ENCODE assay signal across 1 cellular context in genomic region chr9:114908104-114908621, GRCh38.
TF ChIP-seq lines count a peak whose summit lies in the region.

No MANE protein-coding gene starts in this region.

TF ChIP-seq in HepG2, 621 proteins besides CTCF, POLR2A, EP300 and RAD21 (continued from another document and continues in another):
- TF ChIP-seq, protein P1, sequence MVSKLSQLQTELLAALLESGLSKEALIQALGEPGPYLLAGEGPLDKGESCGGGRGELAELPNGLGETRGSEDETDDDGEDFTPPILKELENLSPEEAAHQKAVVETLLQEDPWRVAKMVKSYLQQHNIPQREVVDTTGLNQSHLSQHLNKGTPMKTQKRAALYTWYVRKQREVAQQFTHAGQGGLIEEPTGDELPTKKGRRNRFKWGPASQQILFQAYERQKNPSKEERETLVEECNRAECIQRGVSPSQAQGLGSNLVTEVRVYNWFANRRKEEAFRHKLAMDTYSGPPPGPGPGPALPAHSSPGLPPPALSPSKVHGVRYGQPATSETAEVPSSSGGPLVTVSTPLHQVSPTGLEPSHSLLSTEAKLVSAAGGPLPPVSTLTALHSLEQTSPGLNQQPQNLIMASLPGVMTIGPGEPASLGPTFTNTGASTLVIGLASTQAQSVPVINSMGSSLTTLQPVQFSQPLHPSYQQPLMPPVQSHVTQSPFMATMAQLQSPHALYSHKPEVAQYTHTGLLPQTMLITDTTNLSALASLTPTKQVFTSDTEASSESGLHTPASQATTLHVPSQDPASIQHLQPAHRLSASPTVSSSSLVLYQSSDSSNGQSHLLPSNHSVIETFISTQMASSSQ (IDR thresholded peaks at IDR 0.05; ENCODE audit: low read depth), result no peak
- TF ChIP-seq, protein P1 (CRISPR knock-in tag; IDR thresholded peaks at IDR 0.05; ENCODE audit: borderline replicate concordance), result peak; percentile 25; the same call in 1 of the 2 replicates
- TF ChIP-seq KDM1A (CRISPR knock-in tag; IDR thresholded peaks at IDR 0.05) (peak; percentile 55; the same call in 1 of the 2 replicates), MATR3 (CRISPR knock-in tag; IDR thresholded peaks at IDR 0.05) (no peak), REL (CRISPR knock-in tag; conservative IDR thresholded peaks at IDR 0.05) (no peak), NONO (IDR thresholded peaks at IDR 0.05) (no peak), NONO (CRISPR knock-in tag; conservative IDR thresholded peaks at IDR 0.05) (no peak), MAFG (CRISPR knock-in tag; IDR thresholded peaks at IDR 0.05) (no peak), NFKBIZ (CRISPR knock-in tag; IDR thresholded peaks at IDR 0.05) (0 out of 2 replicates have a peak, but pooled peaks have one; percentile 35), ESRRA (CRISPR knock-in tag; IDR thresholded peaks at IDR 0.05; ENCODE audit: low read depth) (no peak), ZNF367 (CRISPR knock-in tag; IDR thresholded peaks at IDR 0.05; ENCODE audit: borderline replicate concordance) (no peak), NAIF1 (CRISPR knock-in tag; IDR thresholded peaks at IDR 0.05; ENCODE audit: borderline replicate concordance) (no peak), MIXL1 (CRISPR knock-in tag; IDR thresholded peaks at IDR 0.05) (peak; percentile 24; the same call in 1 of the 2 replicates), TFDP1 (CRISPR knock-in tag; IDR thresholded peaks at IDR 0.05; ENCODE audit: borderline replicate concordance) (no peak), ZNF17 (CRISPR knock-in tag; IDR thresholded peaks at IDR 0.05) (no peak), GTF3A (CRISPR knock-in tag; conservative IDR thresholded peaks at IDR 0.05) (no peak), ZNF713 (CRISPR knock-in tag; IDR thresholded peaks at IDR 0.05) (no peak), ZNF234 (CRISPR knock-in tag; conservative IDR thresholded peaks at IDR 0.05) (no peak), NKX3-1 (CRISPR knock-in tag; IDR thresholded peaks at IDR 0.05) (peak; percentile 67; the same call in 1 of the 2 replicates), ZNF720 (CRISPR knock-in tag; IDR thresholded peaks at IDR 0.05) (no peak), FOXO1 (CRISPR knock-in tag; IDR thresholded peaks at IDR 0.05) (peak; percentile 80; the same call in 1 of the 2 replicates), ZNF704 (CRISPR knock-in tag; IDR thresholded peaks at IDR 0.05; ENCODE audit: borderline replicate concordance) (no peak), ONECUT2 (CRISPR knock-in tag; IDR thresholded peaks at IDR 0.05) (no peak), ZNF550 (CRISPR knock-in tag; IDR thresholded peaks at IDR 0.05; ENCODE audit: borderline replicate concordance) (no peak), ZNF546 (CRISPR knock-in tag; conservative IDR thresholded peaks at IDR 0.05) (no peak), ZFP36L2 (CRISPR knock-in tag; IDR thresholded peaks at IDR 0.05) (no peak), ZNF709 (CRISPR knock-in tag; IDR thresholded peaks at IDR 0.05) (no peak), ZNF616 (CRISPR knock-in tag; IDR thresholded peaks at IDR 0.05; ENCODE audit: low read depth) (no peak), ETV6 (CRISPR knock-in tag; conservative IDR thresholded peaks at IDR 0.05) (no peak), HBP1 (CRISPR knock-in tag; IDR thresholded peaks at IDR 0.05; ENCODE audit: low read depth) (no peak), ZSCAN22 (CRISPR knock-in tag; IDR thresholded peaks at IDR 0.05) (no peak), ZSCAN30 (CRISPR knock-in tag; IDR thresholded peaks at IDR 0.05) (no peak), IKZF5 (CRISPR knock-in tag; IDR thresholded peaks at IDR 0.05) (peak; percentile 44; the same call in 1 of the 2 replicates), ZNF496 (CRISPR knock-in tag; IDR thresholded peaks at IDR 0.05; ENCODE audit: insufficient replicate concordance) (no peak), NBN (conservative IDR thresholded peaks at IDR 0.05) (no peak), HNRNPH1 (optimal IDR thresholded peaks at IDR 0.05; ENCODE audit: low read depth, low read length) (no peak), SMAD3 (CRISPR knock-in tag; IDR thresholded peaks at IDR 0.05) (peak; percentile 83; the same call in 1 of the 2 replicates), MBNL3 (CRISPR knock-in tag; conservative IDR thresholded peaks at IDR 0.05) (no peak)
- TF ChIP-seq, protein P2, sequence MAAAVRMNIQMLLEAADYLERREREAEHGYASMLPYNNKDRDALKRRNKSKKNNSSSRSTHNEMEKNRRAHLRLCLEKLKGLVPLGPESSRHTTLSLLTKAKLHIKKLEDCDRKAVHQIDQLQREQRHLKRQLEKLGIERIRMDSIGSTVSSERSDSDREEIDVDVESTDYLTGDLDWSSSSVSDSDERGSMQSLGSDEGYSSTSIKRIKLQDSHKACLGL (CRISPR knock-in tag; IDR thresholded peaks at IDR 0.05), result no peak
- TF ChIP-seq, protein P3, sequence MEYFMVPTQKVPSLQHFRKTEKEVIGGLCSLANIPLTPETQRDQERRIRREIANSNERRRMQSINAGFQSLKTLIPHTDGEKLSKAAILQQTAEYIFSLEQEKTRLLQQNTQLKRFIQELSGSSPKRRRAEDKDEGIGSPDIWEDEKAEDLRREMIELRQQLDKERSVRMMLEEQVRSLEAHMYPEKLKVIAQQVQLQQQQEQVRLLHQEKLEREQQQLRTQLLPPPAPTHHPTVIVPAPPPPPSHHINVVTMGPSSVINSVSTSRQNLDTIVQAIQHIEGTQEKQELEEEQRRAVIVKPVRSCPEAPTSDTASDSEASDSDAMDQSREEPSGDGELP (IDR thresholded peaks at IDR 0.05; ENCODE audit: borderline replicate concordance, low read depth), result no peak
- TF ChIP-seq, protein P4, sequence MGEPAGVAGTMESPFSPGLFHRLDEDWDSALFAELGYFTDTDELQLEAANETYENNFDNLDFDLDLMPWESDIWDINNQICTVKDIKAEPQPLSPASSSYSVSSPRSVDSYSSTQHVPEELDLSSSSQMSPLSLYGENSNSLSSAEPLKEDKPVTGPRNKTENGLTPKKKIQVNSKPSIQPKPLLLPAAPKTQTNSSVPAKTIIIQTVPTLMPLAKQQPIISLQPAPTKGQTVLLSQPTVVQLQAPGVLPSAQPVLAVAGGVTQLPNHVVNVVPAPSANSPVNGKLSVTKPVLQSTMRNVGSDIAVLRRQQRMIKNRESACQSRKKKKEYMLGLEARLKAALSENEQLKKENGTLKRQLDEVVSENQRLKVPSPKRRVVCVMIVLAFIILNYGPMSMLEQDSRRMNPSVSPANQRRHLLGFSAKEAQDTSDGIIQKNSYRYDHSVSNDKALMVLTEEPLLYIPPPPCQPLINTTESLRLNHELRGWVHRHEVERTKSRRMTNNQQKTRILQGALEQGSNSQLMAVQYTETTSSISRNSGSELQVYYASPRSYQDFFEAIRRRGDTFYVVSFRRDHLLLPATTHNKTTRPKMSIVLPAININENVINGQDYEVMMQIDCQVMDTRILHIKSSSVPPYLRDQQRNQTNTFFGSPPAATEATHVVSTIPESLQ (CRISPR knock-in tag; conservative IDR thresholded peaks at IDR 0.05), result no peak
- TF ChIP-seq, protein P5, sequence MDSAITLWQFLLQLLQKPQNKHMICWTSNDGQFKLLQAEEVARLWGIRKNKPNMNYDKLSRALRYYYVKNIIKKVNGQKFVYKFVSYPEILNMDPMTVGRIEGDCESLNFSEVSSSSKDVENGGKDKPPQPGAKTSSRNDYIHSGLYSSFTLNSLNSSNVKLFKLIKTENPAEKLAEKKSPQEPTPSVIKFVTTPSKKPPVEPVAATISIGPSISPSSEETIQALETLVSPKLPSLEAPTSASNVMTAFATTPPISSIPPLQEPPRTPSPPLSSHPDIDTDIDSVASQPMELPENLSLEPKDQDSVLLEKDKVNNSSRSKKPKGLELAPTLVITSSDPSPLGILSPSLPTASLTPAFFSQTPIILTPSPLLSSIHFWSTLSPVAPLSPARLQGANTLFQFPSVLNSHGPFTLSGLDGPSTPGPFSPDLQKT (CRISPR knock-in tag; IDR thresholded peaks at IDR 0.05; ENCODE audit: borderline replicate concordance), result no peak
- TF ChIP-seq, protein P6, sequence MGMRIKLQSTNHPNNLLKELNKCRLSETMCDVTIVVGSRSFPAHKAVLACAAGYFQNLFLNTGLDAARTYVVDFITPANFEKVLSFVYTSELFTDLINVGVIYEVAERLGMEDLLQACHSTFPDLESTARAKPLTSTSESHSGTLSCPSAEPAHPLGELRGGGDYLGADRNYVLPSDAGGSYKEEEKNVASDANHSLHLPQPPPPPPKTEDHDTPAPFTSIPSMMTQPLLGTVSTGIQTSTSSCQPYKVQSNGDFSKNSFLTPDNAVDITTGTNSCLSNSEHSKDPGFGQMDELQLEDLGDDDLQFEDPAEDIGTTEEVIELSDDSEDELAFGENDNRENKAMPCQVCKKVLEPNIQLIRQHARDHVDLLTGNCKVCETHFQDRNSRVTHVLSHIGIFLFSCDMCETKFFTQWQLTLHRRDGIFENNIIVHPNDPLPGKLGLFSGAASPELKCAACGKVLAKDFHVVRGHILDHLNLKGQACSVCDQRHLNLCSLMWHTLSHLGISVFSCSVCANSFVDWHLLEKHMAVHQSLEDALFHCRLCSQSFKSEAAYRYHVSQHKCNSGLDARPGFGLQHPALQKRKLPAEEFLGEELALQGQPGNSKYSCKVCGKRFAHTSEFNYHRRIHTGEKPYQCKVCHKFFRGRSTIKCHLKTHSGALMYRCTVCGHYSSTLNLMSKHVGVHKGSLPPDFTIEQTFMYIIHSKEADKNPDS (CRISPR knock-in tag; IDR thresholded peaks at IDR 0.05), result no peak
- TF ChIP-seq, protein P7, sequence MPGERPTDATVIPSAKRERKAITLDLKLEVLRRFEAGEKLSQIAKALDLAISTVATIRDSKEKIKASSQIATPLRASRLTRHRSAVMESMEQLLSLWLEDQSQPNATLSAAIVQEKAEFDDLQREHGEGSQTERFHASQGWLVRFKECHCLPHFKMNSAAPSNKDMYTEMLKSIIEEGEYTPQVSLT (CRISPR knock-in tag; IDR thresholded peaks at IDR 0.05; ENCODE audit: borderline replicate concordance, low read depth), result no peak
- TF ChIP-seq, protein P8, sequence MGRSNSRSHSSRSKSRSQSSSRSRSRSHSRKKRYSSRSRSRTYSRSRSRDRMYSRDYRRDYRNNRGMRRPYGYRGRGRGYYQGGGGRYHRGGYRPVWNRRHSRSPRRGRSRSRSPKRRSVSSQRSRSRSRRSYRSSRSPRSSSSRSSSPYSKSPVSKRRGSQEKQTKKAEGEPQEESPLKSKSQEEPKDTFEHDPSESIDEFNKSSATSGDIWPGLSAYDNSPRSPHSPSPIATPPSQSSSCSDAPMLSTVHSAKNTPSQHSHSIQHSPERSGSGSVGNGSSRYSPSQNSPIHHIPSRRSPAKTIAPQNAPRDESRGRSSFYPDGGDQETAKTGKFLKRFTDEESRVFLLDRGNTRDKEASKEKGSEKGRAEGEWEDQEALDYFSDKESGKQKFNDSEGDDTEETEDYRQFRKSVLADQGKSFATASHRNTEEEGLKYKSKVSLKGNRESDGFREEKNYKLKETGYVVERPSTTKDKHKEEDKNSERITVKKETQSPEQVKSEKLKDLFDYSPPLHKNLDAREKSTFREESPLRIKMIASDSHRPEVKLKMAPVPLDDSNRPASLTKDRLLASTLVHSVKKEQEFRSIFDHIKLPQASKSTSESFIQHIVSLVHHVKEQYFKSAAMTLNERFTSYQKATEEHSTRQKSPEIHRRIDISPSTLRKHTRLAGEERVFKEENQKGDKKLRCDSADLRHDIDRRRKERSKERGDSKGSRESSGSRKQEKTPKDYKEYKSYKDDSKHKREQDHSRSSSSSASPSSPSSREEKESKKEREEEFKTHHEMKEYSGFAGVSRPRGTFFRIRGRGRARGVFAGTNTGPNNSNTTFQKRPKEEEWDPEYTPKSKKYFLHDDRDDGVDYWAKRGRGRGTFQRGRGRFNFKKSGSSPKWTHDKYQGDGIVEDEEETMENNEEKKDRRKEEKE (IDR thresholded peaks at IDR 0.05), result no peak
